ENCODE assay signal across 8 cellular contexts in the genomic region with DNA sequence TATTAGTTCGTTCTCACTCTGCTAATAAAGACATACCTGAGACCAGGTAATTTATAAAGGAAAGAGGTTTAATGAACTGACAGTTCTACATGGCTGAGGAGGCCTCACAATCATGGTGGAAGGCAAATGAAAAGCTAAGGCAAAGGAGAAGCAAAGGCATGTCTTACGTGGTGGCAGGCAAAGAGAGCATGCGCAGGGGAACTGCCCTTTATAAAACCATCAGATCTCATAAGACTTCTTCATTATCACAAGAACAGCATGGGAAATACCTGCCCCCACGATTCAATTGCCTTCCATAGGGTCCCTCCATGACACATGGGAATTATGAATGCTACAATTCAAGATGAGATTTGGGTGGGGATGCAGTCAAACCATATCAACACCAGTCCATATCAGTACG.
"Had no signal": no experiment of that assay in that cellular context is flagged by ENCODE, and none has a peak within 500 bp of the region (broad histone marks: within the 10 kb centered on the region; RNA-seq: fewer than 3 reads in every experiment).

No MANE protein-coding gene starts in this region.

- ATAC-seq: GM12878 had no signal

- H3K4me3 ChIP-seq: GM12878 had no signal

- FAIRE-seq: G401.6, GM12878, GM12891, GM12892, GM18507, GM19239 had no signal

- DNase-seq: GDM1, GF-D8 had no signal
